Comparison of ENCODE assay signal across 20 cellular contexts in genomic region chr13:31042084-31042483, GRCh38.
"Had no signal": no experiment of that assay in that cellular context is flagged by ENCODE, and none has a peak within 500 bp of the region (broad histone marks: within the 10 kb centered on the region; RNA-seq: fewer than 3 reads in every experiment).

No MANE protein-coding gene starts in this region.

- H3K27me3 ChIP-seq: right atrium auricular region had no signal

- H3K9me3 ChIP-seq: lower lobe of right lung, right atrium auricular region, stomach had no signal

- ATAC-seq: activated naive CD4-positive, alpha-beta T cell treated with anti-CD3 and anti-CD28 coated beads, Interleukin-2, amount 50 U/mL, for 72 hours; left colon; lower lobe of right lung had no signal

- FAIRE-seq: islet of Langerhans had no signal

- H3K36me3 ChIP-seq: lower lobe of right lung, right atrium auricular region, stomach had no signal

- H3K27ac ChIP-seq: epithelial cell of prostate, lower lobe of right lung, right atrium auricular region, stomach had no signal

- H3K4me3 ChIP-seq: dorsolateral prefrontal cortex, lower lobe of right lung, right atrium auricular region, stomach had no signal

- DNase-seq: activated CD4-positive, alpha-beta T cell treated with anti-CD3 and anti-CD28 coated beads, Interleukin-2, amount 50 U/mL, for 1 hour; activated CD4-positive, CD25-positive, alpha-beta regulatory T cell treated with anti-CD3 and anti-CD28 coated beads, Interleukin-2, amount 50 U/mL, for 72 hours; activated CD8-positive, alpha-beta memory T cell treated with anti-CD3 and anti-CD28 coated beads, Interleukin-2, amount 50 U/mL, for 48 hours; activated gamma-delta T cell treated with Interleukin-2 at 50 U/mL for 16 hours; dorsolateral prefrontal cortex; endodermal cell; foreskin fibroblast; hippocampal formation; left colon; lower lobe of right lung; nephron progenitor cell; occipital lobe; stimulated activated CD4-positive, alpha-beta T cell treated with anti-CD3 and anti-CD28 coated beads, Interleukin-12 subunit alpha, Interleukin-12 subunit beta, amount 100 ng/mL, for 4 hours; stimulated activated CD4-positive, alpha-beta T cell treated with anti-CD3 and anti-CD28 coated beads, Interleukin-1b, Interleukin-23, amount 100 ng/mL, for 48 hours; stomach; T-helper 9 cell had no signal
